9 cellular contexts compared by ENCODE assay signal in the genomic region with DNA sequence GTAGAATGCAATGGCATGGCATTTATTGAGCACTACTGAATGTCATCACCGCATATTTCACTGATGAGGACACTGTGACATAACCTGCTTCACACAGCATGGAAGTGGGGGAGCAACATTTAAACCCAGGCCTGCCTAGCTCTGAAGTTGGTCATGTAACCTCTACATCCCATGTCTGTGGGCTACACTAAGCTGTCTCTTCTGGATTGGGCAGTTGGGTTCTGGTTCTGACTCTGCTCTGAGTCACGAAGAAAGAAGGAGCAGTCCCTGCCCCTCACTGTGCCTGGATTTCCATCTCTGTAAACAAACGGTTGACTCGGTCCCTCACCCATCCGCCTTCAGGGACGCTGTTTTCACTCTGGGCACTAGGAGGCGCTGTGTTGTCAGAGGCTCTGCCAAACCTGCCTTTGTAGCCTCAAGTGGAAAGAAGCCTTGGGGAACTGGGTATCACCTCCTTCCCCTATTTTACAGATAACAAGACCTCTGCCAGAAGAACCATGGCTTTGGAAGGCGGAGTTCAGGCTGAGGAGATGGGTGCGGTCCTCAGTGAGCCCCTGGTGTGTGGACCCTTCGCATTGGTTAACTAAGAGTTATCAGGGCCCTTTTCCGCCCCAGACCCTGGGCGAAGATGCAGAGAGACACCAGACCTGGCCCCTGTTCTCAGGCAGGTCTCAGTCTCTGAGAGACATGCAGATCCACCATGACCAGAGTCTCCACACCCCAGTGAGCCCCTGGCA. TPM values are rescaled to one million over a fixed set of nuclear protein-coding genes. Genes with fewer than 3 reads are reported as not detected.
A peak's percentile ranks its signal among the peaks of the same experiment; 100 is the strongest.
DNase-seq lines count a peak whose midpoint lies in the region; ATAC-seq, FAIRE-seq and TF ChIP-seq lines count a peak whose summit lies in the region.
"Had no signal": no experiment of that assay in that cellular context is flagged by ENCODE, and none has a peak within 500 bp of the region (broad histone marks: within the 10 kb centered on the region; RNA-seq: fewer than 3 reads in every experiment).

No MANE protein-coding gene starts in this region.

- dilution Hi-C loops in endothelial cell of umbilical vein (cut with MboI; ENCODE audit: extremely low pct_ligation_motif_present, low sequenced_read_pairs), result no loop called here

- H3K36me3 ChIP-seq in CD8-positive, alpha-beta memory T cell (ENCODE audit: insufficient read depth, low read length), result no peaks in the 10 kb centered on the region
- no peaks in the 10 kb centered on the region for H3K36me3 ChIP-seq in HCT116 (ENCODE audit: control insufficient read depth in 1 of 2, insufficient read depth in 2 of 2, low read length in 2 of 2)
- H3K36me3 ChIP-seq in endothelial cell of umbilical vein (ENCODE audit: control insufficient read depth in 2 of 2, extremely low read depth in 1 of 2, insufficient read depth in 2 of 2, low read length in 2 of 2), result no peaks in the 10 kb centered on the region

- H3K27ac Mint-ChIP-seq in CD8-positive, alpha-beta memory T cell, result no peak overlapping the region
- H3K27ac Mint-ChIP-seq in activated CD8-positive, alpha-beta T cell treated with anti-CD3 and anti-CD28 coated beads, Interleukin-2, amount 10 ng/mL, durations not matched to agents 7 days and 5 days, result no peak overlapping the region
- H3K27ac Mint-ChIP-seq in naive thymus-derived CD8-positive, alpha-beta T cell, result peak overlapping the region in 1 of 10 donors; percentile 30

- no peaks in the 10 kb centered on the region for H3K27me3 ChIP-seq in CD8-positive, alpha-beta memory T cell (ENCODE audit: insufficient read depth, low read length, poor library complexity, severe bottlenecking)
- H3K27me3 ChIP-seq in HCT116 (ENCODE audit: insufficient read depth, low read length), result no peaks in the 10 kb centered on the region; the same call in 1 of the 2 replicates
- H3K27me3 ChIP-seq in endothelial cell of umbilical vein (ENCODE audit: control insufficient read depth in 2 of 2, insufficient read depth in 2 of 2, low read length in 2 of 2), result no peaks in the 10 kb centered on the region

- H3K4me1 Mint-ChIP-seq in CD8-positive, alpha-beta memory T cell, result peaks cover 0 to 3% (median 0%) of the 10 kb centered on the region in 3 donors
- no peaks in the 10 kb centered on the region for H3K4me1 Mint-ChIP-seq in activated CD8-positive, alpha-beta T cell treated with anti-CD3 and anti-CD28 coated beads, Interleukin-2, amount 10 ng/mL, durations not matched to agents 7 days and 5 days (ENCODE audit: low read depth)
- H3K4me1 Mint-ChIP-seq in naive thymus-derived CD8-positive, alpha-beta T cell, result peaks cover 0 to 3% (median 1%) of the 10 kb centered on the region in 4 donors

- H3K9me3 Mint-ChIP-seq in CD8-positive, alpha-beta memory T cell, result no peaks in the 10 kb centered on the region
- H3K9me3 Mint-ChIP-seq in activated CD8-positive, alpha-beta T cell treated with anti-CD3 and anti-CD28 coated beads, Interleukin-2, amount 10 ng/mL, durations not matched to agents 7 days and 5 days (ENCODE audit: insufficient read depth), result no peaks in the 10 kb centered on the region
- no peaks in the 10 kb centered on the region for H3K9me3 Mint-ChIP-seq in naive thymus-derived CD8-positive, alpha-beta T cell

- TF ChIP-seq CTCF in HCT116 (IDR thresholded peaks at IDR 0.05 in 2 of 3, conservative IDR thresholded peaks at IDR 0.05 in 1 of 3; ENCODE audit: borderline replicate concordance in 1 of 3, insufficient read depth in 1 of 3, low read depth in 2 of 3, low read length in 2 of 3) (peak; percentile 82 to 99 (median 99)), endothelial cell of umbilical vein (IDR thresholded peaks at IDR 0.05; ENCODE audit: extremely low read depth in 1 of 2, insufficient read depth in 1 of 2, low read depth in 1 of 2, low read length in 2 of 2) (peak; percentile 95 to 96)

- no peaks in the 10 kb centered on the region for H3K4me1 ChIP-seq in CD8-positive, alpha-beta memory T cell (ENCODE audit: insufficient read depth, low read length)
- H3K4me1 ChIP-seq in HCT116 (ENCODE audit: control insufficient read depth in 1 of 2, insufficient read depth in 2 of 2, low read length in 2 of 2), result peaks cover 0 to 7% of the 10 kb centered on the region in 2 experiments; a peak in 2 of 4 replicates
- H3K4me1 ChIP-seq in endothelial cell of umbilical vein (ENCODE audit: control insufficient read depth, extremely low read depth, insufficient read depth, low read length), result peaks cover 2% of the 10 kb centered on the region

- ATAC-seq in HCT116 (peak; percentile 89), GM18517 (IDR thresholded peaks at IDR 0.05; ENCODE audit: unreplicated experiment) (no peak)
- ATAC-seq in activated CD8-positive, alpha-beta T cell treated with anti-CD3 and anti-CD28 coated beads, Interleukin-2, amount 10 ng/mL, durations not matched to agents 7 days and 5 days, result peak; percentile 83
- peak; percentile 82 to 84 for ATAC-seq in naive thymus-derived CD8-positive, alpha-beta T cell

- H3K9me1 ChIP-seq in endothelial cell of umbilical vein (replicated peaks; ENCODE audit: control insufficient read depth, extremely low read depth, insufficient read depth, low read length), result no peaks in the 10 kb centered on the region

- DNase-seq in CD8-positive, alpha-beta memory T cell, result peak; percentile 43 to 77 (median 57)
- peak; percentile 43 for DNase-seq in HCT116 (ENCODE audit: low read depth, low spot score)
- DNase-seq in NOMO-1 (lab: John Stamatoyannopoulos, UW; ENCODE audit: unreplicated experiment in 2 of 2), result peak; percentile 72 to 76
- peak; percentile 86 for DNase-seq in activated CD8-positive, alpha-beta T cell treated with anti-CD3 and anti-CD28 coated beads, Interleukin-2, amount 10 ng/mL, durations not matched to agents 7 days and 5 days
- peak; percentile 77 for DNase-seq in endothelial cell of umbilical vein (ENCODE audit: low read depth, low spot score)
- peak; percentile 42 to 81 (median 68) for DNase-seq in naive thymus-derived CD8-positive, alpha-beta T cell
- DNase-seq in stimulated activated naive CD4-positive, alpha-beta T cell treated with Interleukin-2 at 50 U/mL for 16 hours (lab: John Stamatoyannopoulos, UW), result peak; percentile 60

- peak; percentile 94 for FAIRE-seq in endothelial cell of umbilical vein (lab: Jason Lieb, UNC)

- POLR2A ChIA-PET in CD8-positive, alpha-beta memory T cell (lab: Charles Lee), result no interaction called here
- POLR2A ChIA-PET in HCT116 (lab: Charles Lee) (no interaction called here), endothelial cell of umbilical vein (lab: Charles Lee) (interaction anchor here (0.8 kb wide), 1 partner anchor 40 kb away, joined by 4 read pairs; no protein-coding TSS in a partner anchor)
- POLR2A ChIA-PET in activated CD8-positive, alpha-beta T cell treated with anti-CD3 and anti-CD28 coated beads, Interleukin-2, amount 10 ng/mL, durations not matched to agents 7 days and 5 days (lab: Charles Lee), result interaction anchor here (1.0 kb wide), 1 partner anchor 11 kb away, joined by 4 read pairs; no protein-coding TSS in a partner anchor
- POLR2A ChIA-PET in naive thymus-derived CD8-positive, alpha-beta T cell (lab: Charles Lee), result no interaction called here

- CTCF ChIA-PET in CD8-positive, alpha-beta memory T cell (lab: Charles Lee), result interaction anchor here (0.8 to 1.5 kb wide), 4 partner anchors 12 to 94 kb away, joined by 3 to 7 read pairs (median 6); partner anchors contain the start of gene ARHGEF17
- CTCF ChIA-PET in HCT116 (lab: Charles Lee) (interaction anchor here (1.2 to 1.7 kb wide), 5 partner anchors 12 to 98 kb away, joined by 3 to 8 read pairs (median 5); no protein-coding TSS in a partner anchor), endothelial cell of umbilical vein (lab: Charles Lee) (interaction anchor here (0.6 to 8.1 kb wide), 22 partner anchors 9 to 565 kb away, joined by 3 to 89 read pairs (median 4); partner anchors contain the start of gene RELT)
- CTCF ChIA-PET in activated CD8-positive, alpha-beta T cell treated with anti-CD3 and anti-CD28 coated beads, Interleukin-2, amount 10 ng/mL, durations not matched to agents 7 days and 5 days (lab: Charles Lee), result interaction anchor here (0.6 to 2.5 kb wide), 26 partner anchors 8 to 405 kb away, joined by 3 to 25 read pairs (median 3); partner anchors contain the start of genes ARHGEF17 and FCHSD2

- H3K27ac ChIP-seq in CD8-positive, alpha-beta memory T cell (ENCODE audit: low read depth, low read length), result no peak overlapping the region
- H3K27ac ChIP-seq in HCT116 (ENCODE audit: low read depth, low read length) (no peak overlapping the region), endothelial cell of umbilical vein (ENCODE audit: insufficient read depth, low read depth, low read length) (no peak overlapping the region)
- H3K27ac ChIP-seq: SK-N-MC had no signal

- H3K36me3 Mint-ChIP-seq in CD8-positive, alpha-beta memory T cell, result no peaks in the 10 kb centered on the region
- no peaks in the 10 kb centered on the region for H3K36me3 Mint-ChIP-seq in activated CD8-positive, alpha-beta T cell treated with anti-CD3 and anti-CD28 coated beads, Interleukin-2, amount 10 ng/mL, durations not matched to agents 7 days and 5 days (ENCODE audit: low read depth)
- H3K36me3 Mint-ChIP-seq in naive thymus-derived CD8-positive, alpha-beta T cell, result no peaks in the 10 kb centered on the region

- H3K27me3 Mint-ChIP-seq in CD8-positive, alpha-beta memory T cell, result peaks cover 4 to 22% of the 10 kb centered on the region in 2 donors
- H3K27me3 Mint-ChIP-seq in activated CD8-positive, alpha-beta T cell treated with anti-CD3 and anti-CD28 coated beads, Interleukin-2, amount 10 ng/mL, durations not matched to agents 7 days and 5 days (ENCODE audit: low read depth), result peaks cover 23% of the 10 kb centered on the region
- H3K27me3 Mint-ChIP-seq in naive thymus-derived CD8-positive, alpha-beta T cell, result peaks cover 6 to 32% (median 19%) of the 10 kb centered on the region in 5 donors

- H3K9me2 ChIP-seq in HCT116 (ENCODE audit: insufficient read depth), result no peaks in the 10 kb centered on the region

- H3K79me2 ChIP-seq in HCT116 (ENCODE audit: insufficient read depth, low read length) (no peaks in the 10 kb centered on the region), endothelial cell of umbilical vein (ENCODE audit: control insufficient read depth, insufficient read depth, low read length) (no peaks in the 10 kb centered on the region)

- H2AFZ ChIP-seq in HCT116 (ENCODE audit: low read depth, low read length, poor library complexity, severe bottlenecking) (peak overlapping the region; percentile 37), endothelial cell of umbilical vein (ENCODE audit: low read depth, low read length) (peak overlapping the region; percentile 80)

- no peak overlapping the region for H3K4me3 Mint-ChIP-seq in CD8-positive, alpha-beta memory T cell
- H3K4me3 Mint-ChIP-seq in activated CD8-positive, alpha-beta T cell treated with anti-CD3 and anti-CD28 coated beads, Interleukin-2, amount 10 ng/mL, durations not matched to agents 7 days and 5 days, result no peak overlapping the region
- no peak overlapping the region for H3K4me3 Mint-ChIP-seq in naive thymus-derived CD8-positive, alpha-beta T cell

- no peaks in the 10 kb centered on the region for H3K9me3 ChIP-seq in CD8-positive, alpha-beta memory T cell (ENCODE audit: low read length)
- no peaks in the 10 kb centered on the region for H3K9me3 ChIP-seq in HCT116 (ENCODE audit: control insufficient read depth in 1 of 2, insufficient read depth in 1 of 2, low read depth in 1 of 2, low read length in 2 of 2)
- H3K9me3 ChIP-seq in endothelial cell of umbilical vein (replicated peaks; ENCODE audit: control insufficient read depth, insufficient read depth, low read length), result no peaks in the 10 kb centered on the region

- intact Hi-C loops in HCT116 (cut with micrococcal nuclease) (loop anchor here (1.0 kb wide), 1 partner anchor 40 kb away; no protein-coding TSS in a partner anchor), endothelial cell of umbilical vein (cut with micrococcal nuclease) (loop anchor here (1.0 kb wide), 2 partner anchors 40 to 98 kb away; no protein-coding TSS in a partner anchor)

- H3K9ac ChIP-seq in HCT116 (ENCODE audit: low read length), result no peak overlapping the region
- no peak overlapping the region for H3K9ac ChIP-seq in endothelial cell of umbilical vein (replicated peaks; ENCODE audit: extremely low read depth, insufficient read depth, low read length)

- TF ChIP-seq POLR2A in HCT116 (IDR thresholded peaks at IDR 0.05; ENCODE audit: borderline replicate concordance, extremely low read depth, insufficient read depth, insufficient read length), result no peak
- TF ChIP-seq POLR2A in endothelial cell of umbilical vein (IDR thresholded peaks at IDR 0.05; ENCODE audit: low read depth, low read length), result no peak

- BruUV-seq in HCT116 (replicated peaks; lab: Mats Ljungman, UMichigan) (no TSS peak), endothelial cell of umbilical vein (replicated peaks; lab: Mats Ljungman, UMichigan) (no TSS peak)

- H3K4me2 ChIP-seq in HCT116 (ENCODE audit: low read length) (peak overlapping the region; percentile 47), endothelial cell of umbilical vein (ENCODE audit: insufficient read depth, low read length) (no peak overlapping the region)

- H4K20me1 ChIP-seq in HCT116 (ENCODE audit: insufficient read depth) (no peaks in the 10 kb centered on the region), endothelial cell of umbilical vein (replicated peaks; ENCODE audit: control insufficient read depth, extremely low read depth, insufficient read depth, low read length) (no peaks in the 10 kb centered on the region)

- TF ChIP-seq RAD21 in HCT116 (IDR thresholded peaks at IDR 0.05; ENCODE audit: low read depth), result peak; percentile 66

- no peak overlapping the region for H3K4me3 ChIP-seq in CD8-positive, alpha-beta memory T cell (ENCODE audit: low read length)
- H3K4me3 ChIP-seq in HCT116 (replicated peaks in 1 of 2; ENCODE audit: low read depth in 1 of 2, low read length in 2 of 2), result no peak overlapping the region
- H3K4me3 ChIP-seq in endothelial cell of umbilical vein (replicated peaks in 1 of 3; ENCODE audit: insufficient read depth in 1 of 3, low read depth in 1 of 3, low read length in 3 of 3), result no peak overlapping the region
- H3K4me3 ChIP-seq: SK-N-MC had no signal

- RAD21 ChIA-PET in HCT116 (lab: Charles Lee; ENCODE audit: low non-redundant PET in 1 of 2, low total read pairs in 2 of 2, uncharacterized antibody in 2 of 2, unreplicated experiment in 2 of 2), result no interaction called here

RNA-seq across cellular contexts. Expression of gene ARHGEF17, which starts 12.6 kb away (rescaled TPM):
- not detected for total RNA-seq in CD8-positive, alpha-beta memory T cell
- polyA plus RNA-seq in CD8-positive, alpha-beta memory T cell, result not detected
- total RNA-seq in HCT116 (2021; ENCODE audit: unreplicated experiment) (18.2 TPM), endothelial cell of umbilical vein (80.6 and 89.9 TPM in 2 replicates)
- 17.6 and 21.1 TPM in 2 replicates for polyA plus RNA-seq in HCT116 (2012)
- under 1 TPM in 1 of 2 experiments, not detected in 1; 0.18 TPM for total RNA-seq in activated CD8-positive, alpha-beta T cell treated with anti-CD3 and anti-CD28 coated beads, Interleukin-2, amount 10 ng/mL, durations not matched to agents 7 days and 5 days
- 74.9 and 94.3 TPM in 2 replicates for polyA plus RNA-seq in endothelial cell of umbilical vein
- polyA plus RNA-seq in endothelial cell of umbilical vein (2011; cell fraction: cytosol; rRNA removed), result 26.1 and 38.1 TPM in 2 replicates
- 278 and 342 TPM in 2 replicates for polyA plus RNA-seq in endothelial cell of umbilical vein (2011; cell fraction: nucleus; rRNA removed)
- polyA plus RNA-seq in endothelial cell of umbilical vein (2012), result 32.1 and 52.1 TPM in 2 replicates
- polyA minus RNA-seq in endothelial cell of umbilical vein, result 123 and 158 TPM in 2 replicates
- 22.0 TPM for polyA minus RNA-seq in endothelial cell of umbilical vein (2011; cell fraction: cytosol; rRNA and poly(A)+ RNA removed)
- polyA minus RNA-seq in endothelial cell of umbilical vein (2011; cell fraction: nucleus; rRNA and poly(A)+ RNA removed), result 126 and 169 TPM in 2 replicates
- not detected for total RNA-seq in naive thymus-derived CD8-positive, alpha-beta T cell
- polyA plus RNA-seq in naive thymus-derived CD8-positive, alpha-beta T cell, result under 1 TPM in 1 of 3 donors, not detected in 2; 0.19 TPM

RNA-seq across cellular contexts. Expression of gene P2RY6, which starts 23.3 kb away (rescaled TPM):
- under 1 TPM; 0.20 to 0.24 TPM for total RNA-seq in CD8-positive, alpha-beta memory T cell
- polyA plus RNA-seq in CD8-positive, alpha-beta memory T cell, result not detected
- total RNA-seq in HCT116 (2021; ENCODE audit: unreplicated experiment) (0.15 TPM), endothelial cell of umbilical vein (0.30 TPM in 1 of 2 replicates, not detected in the other)
- polyA plus RNA-seq in HCT116 (2012), result 0.20 and 0.51 TPM in 2 replicates
- total RNA-seq in activated CD8-positive, alpha-beta T cell treated with anti-CD3 and anti-CD28 coated beads, Interleukin-2, amount 10 ng/mL, durations not matched to agents 7 days and 5 days, result not detected
- 0.47 and 0.54 TPM in 2 replicates for polyA plus RNA-seq in endothelial cell of umbilical vein
- polyA plus RNA-seq in endothelial cell of umbilical vein (2011; cell fraction: cytosol; rRNA removed), result 0.34 and 0.40 TPM in 2 replicates
- 0.08 and 0.26 TPM in 2 replicates for polyA plus RNA-seq in endothelial cell of umbilical vein (2011; cell fraction: nucleus; rRNA removed)
- polyA plus RNA-seq in endothelial cell of umbilical vein (2012), result 0.27 and 0.31 TPM in 2 replicates
- polyA minus RNA-seq in endothelial cell of umbilical vein, result 0.13 and 0.24 TPM in 2 replicates
- polyA minus RNA-seq in endothelial cell of umbilical vein (2011; cell fraction: cytosol; rRNA and poly(A)+ RNA removed), result 3.1 TPM
- polyA minus RNA-seq in endothelial cell of umbilical vein (2011; cell fraction: nucleus; rRNA and poly(A)+ RNA removed), result 0.63 TPM in 1 of 2 replicates, not detected in the other
- total RNA-seq in naive thymus-derived CD8-positive, alpha-beta T cell, result under 1 TPM in 1 of 2 experiments, not detected in 1; 0.52 TPM
- polyA plus RNA-seq in naive thymus-derived CD8-positive, alpha-beta T cell, result not detected

Comparison
In these comparisons a context has a peak if more than half of its experiments do, and no peak if none do; other contexts are left out.
1. RNA of gene ARHGEF17, which starts 12.6 kb away (total RNA-seq): 80.6 to 89.9 TPM in endothelial cell of umbilical vein and 18.2 TPM in HCT116 (single experiment); 0.18 TPM in activated CD8-positive, alpha-beta T cell treated with anti-CD3 and anti-CD28 coated beads, Interleukin-2, amount 10 ng/mL, durations not matched to agents 7 days and 5 days, not detected in CD8-positive, alpha-beta memory T cell and not detected in naive thymus-derived CD8-positive, alpha-beta T cell; every median in the first group is over 10 times any median in the second.
2. POLR2A ChIA-PET loops: an anchor here in activated CD8-positive, alpha-beta T cell treated with anti-CD3 and anti-CD28 coated beads, Interleukin-2, amount 10 ng/mL, durations not matched to agents 7 days and 5 days (1.0 kb wide) and endothelial cell of umbilical vein (0.8 kb wide); none called in CD8-positive, alpha-beta memory T cell, HCT116 and naive thymus-derived CD8-positive, alpha-beta T cell.
3. Peak in every context shown above with its lines, with median percentiles within 50 percentile points of each other: DNase-seq.